Comparison of ENCODE assay signal across 21 cellular contexts in genomic region chr18:11860594-11861450, GRCh38. TPM values are rescaled to one million over a fixed set of nuclear protein-coding genes. Genes with fewer than 3 reads are reported as not detected.
DNase-seq lines count a peak whose midpoint lies in the region; ATAC-seq, FAIRE-seq and TF ChIP-seq lines count a peak whose summit lies in the region.
"Had no signal": no experiment of that assay in that cellular context is flagged by ENCODE, and none has a peak within 500 bp of the region (broad histone marks: within the 10 kb centered on the region; RNA-seq: fewer than 3 reads in every experiment).

No MANE protein-coding gene starts in this region.

- CTCF ChIA-PET in HepG2 (lab: Yijun Ruan, JAX; ENCODE audit: low intra/inter-chr PET ratio, low total read pairs), result no interaction called here

- H3K36me3 ChIP-seq in HepG2 (replicated peaks in 1 of 2; ENCODE audit: control insufficient read depth in 1 of 2, insufficient read depth in 2 of 2, low read length in 2 of 2) (no peaks in the 10 kb centered on the region), right lobe of liver (no peaks in the 10 kb centered on the region)
- H3K36me3 ChIP-seq: HAP-1, ovary had no signal

- peaks cover 3% of the 10 kb centered on the region for H3K27me3 Mint-ChIP-seq in endothelial cell (ENCODE audit: unreplicated experiment)
- H3K27me3 Mint-ChIP-seq in naive B cell, result peaks cover 0 to 16% (median 9%) of the 10 kb centered on the region in 3 donors
- H3K27me3 Mint-ChIP-seq: CD4-positive, alpha-beta T cell had no signal

- in situ Hi-C loops in HepG2 (cut with HindIII; ENCODE audit: extremely low pct_ligation_motif_present, low pct_unique_long_range_greater_than_20kb), result no loop called here
- in situ Hi-C loops in GM13977 (cut with MboI; ENCODE audit: low pct_unique_long_range_greater_than_20kb, low sequenced_read_pairs, unreplicated experiment), result no loop called here

- no peak for TF ChIP-seq RAD21 in HepG2 (CRISPR knock-in tag; IDR thresholded peaks at IDR 0.05)

- H3K36me3 Mint-ChIP-seq in endothelial cell (ENCODE audit: low read depth, unreplicated experiment), result peaks cover 12% of the 10 kb centered on the region
- H3K36me3 Mint-ChIP-seq in naive B cell, result no peaks in the 10 kb centered on the region

- POLR2A ChIA-PET in HepG2 (lab: Yijun Ruan, JAX), result interaction anchor here (1.5 kb wide), 1 partner anchor 24 kb away, joined by 4 read pairs; no protein-coding TSS in a partner anchor

- no peak for TF ChIP-seq CTCF in HepG2 (CRISPR knock-in tag; IDR thresholded peaks at IDR 0.05)
- TF ChIP-seq CTCF in right lobe of liver (IDR thresholded peaks at IDR 0.05), result no peak
- TF ChIP-seq CTCF in endothelial cell (IDR thresholded peaks at IDR 0.05; ENCODE audit: unreplicated experiment), result no peak
- TF ChIP-seq CTCF in GM13977 (IDR thresholded peaks at IDR 0.05; ENCODE audit: extremely low read depth, insufficient read depth, missing control alignments), result no peak

- H3K27me3 ChIP-seq in HepG2 (ENCODE audit: control insufficient read depth in 1 of 2, insufficient read depth in 2 of 2, low read length in 2 of 2) (no peaks in the 10 kb centered on the region), right lobe of liver (no peaks in the 10 kb centered on the region)
- H3K27me3 ChIP-seq: ovary, tibial nerve had no signal

- H3K9me3 ChIP-seq in HepG2 (ENCODE audit: low read length) (no peaks in the 10 kb centered on the region), right lobe of liver (no peaks in the 10 kb centered on the region)
- H3K9me3 ChIP-seq: HAP-1, ovary, tibial nerve had no signal

- TF ChIP-seq EP300 in HepG2 (IDR thresholded peaks at IDR 0.05; ENCODE audit: low read depth in 2 of 2, low read length in 2 of 2), result no peak
- no peak for TF ChIP-seq EP300 in HepG2 (CRISPR knock-in tag; IDR thresholded peaks at IDR 0.05; ENCODE audit: borderline replicate concordance)

- WGBS in HepG2 (ENCODE audit: low lambda C conversion rate), result 81% methylated on average over 13 of the region's 17 CpGs
- WGBS in right lobe of liver (ENCODE audit: insufficient coverage, low coverage, low lambda C conversion rate, missing lambda C conversion rate), result 74% methylated on average over 8 of the region's 17 CpGs

- H3K79me2 ChIP-seq in HepG2 (ENCODE audit: insufficient read depth, low read length), result no peaks in the 10 kb centered on the region

- H3K27ac ChIP-seq in HepG2 (ENCODE audit: extremely low read length, insufficient read depth, low read length), result peak overlapping the region; percentile 4
- H3K27ac ChIP-seq in right lobe of liver, result no peak overlapping the region
- H3K27ac ChIP-seq: ovary, tibial nerve had no signal

- H3K9me3 Mint-ChIP-seq in endothelial cell (ENCODE audit: unreplicated experiment) (peaks cover 9% of the 10 kb centered on the region), naive B cell (no peaks in the 10 kb centered on the region)
- H3K9me3 Mint-ChIP-seq: CD4-positive, alpha-beta T cell had no signal

- H3K4me3 ChIP-seq in HepG2 (replicated peaks in 1 of 3; ENCODE audit: insufficient read depth in 1 of 3, low read depth in 2 of 3, low read length in 3 of 3) (no peak overlapping the region), right lobe of liver (no peak overlapping the region)
- H3K4me3 ChIP-seq: HAP-1, ovary, skin epidermis, tibial nerve had no signal

- DNase-seq in HepG2 (ENCODE audit: low spot score), result peak; percentile 56
- no peak for DNase-seq in right lobe of liver
- no peak for DNase-seq in endothelial cell (ENCODE audit: low spot score)
- no peak for DNase-seq in naive B cell
- DNase-seq in GM13977 (ENCODE audit: low spot score), result no peak
- no peak for DNase-seq in Ammon's horn (ENCODE audit: low spot score)
- no peak for DNase-seq in NCI-H1105 treated with DMSO at 0.1 percent for 48 hours (lab: John Stamatoyannopoulos, UW)
- DNase-seq in cardiac septum (ENCODE audit: low spot score), result no peak
- DNase-seq: activated CD4-positive, CD25-positive, alpha-beta regulatory T cell; activated CD8-positive, alpha-beta memory T cell treated with anti-CD3 and anti-CD28 coated beads for 24 hours; CD4-positive, alpha-beta T cell; DMS79; effector memory CD4-positive, alpha-beta T cell; left cardiac atrium; NCI-H1417; ovary; T-helper 17 cell had no signal

- peak; percentile 28 for FAIRE-seq in HepG2 (lab: Jason Lieb, UNC)
- FAIRE-seq: GM19239 had no signal

- H3K4me1 Mint-ChIP-seq in endothelial cell (ENCODE audit: unreplicated experiment) (peaks cover 29% of the 10 kb centered on the region), naive B cell (peaks cover 3 to 8% (median 6%) of the 10 kb centered on the region in 3 donors)

- no peak overlapping the region for H3K9ac ChIP-seq in HepG2 (ENCODE audit: insufficient read depth, low read depth, low read length)

- intact Hi-C loops in HepG2 (cut with micrococcal nuclease; ENCODE audit: unreplicated experiment) (no loop called here), right lobe of liver (cut with DNase I) (no loop called here), cardiac septum (cut with DNase I) (no loop called here)

- no peaks in the 10 kb centered on the region for H4K20me1 ChIP-seq in HepG2 (ENCODE audit: insufficient read depth, low read length)

- peak overlapping the region; percentile 25; the same call in 1 of the 2 replicates for H3K4me2 ChIP-seq in HepG2 (ENCODE audit: low read depth, low read length)

- H3K27ac Mint-ChIP-seq in endothelial cell (ENCODE audit: unreplicated experiment) (peak overlapping the region; percentile 67), naive B cell (peak overlapping the region in 4 of 6 donors; percentile 33 to 75 (median 56))
- H3K27ac Mint-ChIP-seq: CD4-positive, alpha-beta T cell; T-helper 17 cell had no signal

- no TSS peak for BruUV-seq in HepG2 (replicated peaks; lab: Mats Ljungman, UMichigan)

- TF ChIP-seq POLR2A in HepG2 (IDR thresholded peaks at IDR 0.05; ENCODE audit: insufficient read depth in 1 of 2, low read depth in 2 of 2, low read length in 2 of 2), result no peak
- TF ChIP-seq POLR2A in right lobe of liver (IDR thresholded peaks at IDR 0.05), result no peak

- H3K4me1 ChIP-seq in HepG2 (ENCODE audit: insufficient read depth, low read length) (peaks cover 73% of the 10 kb centered on the region), right lobe of liver (peaks cover 0 to 12% (median 0%) of the 10 kb centered on the region in 4 donors)
- H3K4me1 ChIP-seq: HAP-1 had no signal

- H3K4me3 Mint-ChIP-seq in endothelial cell (ENCODE audit: unreplicated experiment), result no peak overlapping the region
- no peak overlapping the region for H3K4me3 Mint-ChIP-seq in naive B cell
- H3K4me3 Mint-ChIP-seq: CD4-positive, alpha-beta T cell; T-helper 17 cell had no signal

- ATAC-seq in HepG2 (no peak), right lobe of liver (no peak), naive B cell (ENCODE audit: low read depth in 2 of 2) (no peak)
- ATAC-seq: T-helper 17 cell had no signal

- H2AFZ ChIP-seq in HepG2 (ENCODE audit: low read length), result no peak overlapping the region

RNA-seq across cellular contexts. Expression of gene CHMP1B, which starts 9.6 kb away (rescaled TPM):
- total RNA-seq in HepG2 (2016; rRNA removed; fragmentation: Illumina TruSeq; extraction: Trizol) (18.8 and 24.0 TPM in 2 replicates), right lobe of liver (10 to 100 TPM; 13.5 to 22.4 (median 18.2) TPM), endothelial cell (ENCODE audit: unreplicated experiment) (38.5 TPM), cardiac septum (28.2 TPM)
- total RNA-seq in HepG2 (2016; cell fraction: cytosol; rRNA removed; fragmentation: Illumina TruSeq; extraction: Trizol; ENCODE audit: low read depth), result 4.1 TPM in 2 replicates
- total RNA-seq in HepG2 (2016; cell fraction: insoluble cytoplasmic fraction; rRNA removed; fragmentation: Illumina TruSeq; extraction: Trizol), result 18.9 and 22.7 TPM in 2 replicates
- total RNA-seq in HepG2 (2016; cell fraction: membrane; rRNA removed; fragmentation: Illumina TruSeq; extraction: Trizol), result 8.7 and 9.1 TPM in 2 replicates
- 15.1 and 15.2 TPM in 2 replicates for total RNA-seq in HepG2 (2016; cell fraction: nucleus; rRNA removed; fragmentation: Illumina TruSeq; extraction: Trizol)
- polyA plus RNA-seq in HepG2 (2011; rRNA removed) (19.1 and 20.2 TPM in 2 replicates), naive B cell (ENCODE audit: low read depth in 6 of 6) (100 to 1,000 TPM in 3 of 6 donors, 10 to 100 TPM in 3; 93.4 to 119 (median 101) TPM)
- polyA plus RNA-seq in HepG2 (2011; cell fraction: cytosol; rRNA removed), result 19.1 and 22.1 TPM in 2 replicates
- 6.4 and 8.0 TPM in 2 replicates for polyA plus RNA-seq in HepG2 (2011; cell fraction: nucleus; rRNA removed)
- 23.0 and 26.4 TPM in 2 replicates for polyA plus RNA-seq in HepG2 (2012)
- 2.7 and 2.9 TPM in 2 replicates for polyA plus RNA-seq in HepG2 (2016; cell fraction: cytosol; fragmentation: Illumina TruSeq; extraction: Trizol; ENCODE audit: low read depth)
- polyA plus RNA-seq in HepG2 (2016; cell fraction: insoluble cytoplasmic fraction; fragmentation: Illumina TruSeq; extraction: Trizol; ENCODE audit: low read depth), result 29.6 and 30.5 TPM in 2 replicates
- polyA plus RNA-seq in HepG2 (2016; cell fraction: membrane; fragmentation: Illumina TruSeq; extraction: Trizol; ENCODE audit: low read depth), result 5.7 and 6.2 TPM in 2 replicates
- 21.5 and 22.8 TPM in 2 replicates for polyA plus RNA-seq in HepG2 (2016; cell fraction: nucleus; fragmentation: Illumina TruSeq; extraction: Trizol; ENCODE audit: insufficient read depth, low read depth)
- 15.1 and 30.4 TPM in 2 replicates for polyA minus RNA-seq in HepG2 (2011; rRNA and poly(A)+ RNA removed; ENCODE audit: low replicate concordance)
- 11.8 and 14.1 TPM in 2 replicates for polyA minus RNA-seq in HepG2 (2011; cell fraction: cytosol; rRNA and poly(A)+ RNA removed)
- polyA minus RNA-seq in HepG2 (2011; cell fraction: nucleus; rRNA and poly(A)+ RNA removed), result 12.7 and 15.6 TPM in 2 replicates

RNA-seq across cellular contexts. Expression of gene MPPE1, which starts 47.3 kb away (rescaled TPM):
- total RNA-seq in HepG2 (2016; rRNA removed; fragmentation: Illumina TruSeq; extraction: Trizol), result 5.4 and 11.9 TPM in 2 replicates
- 9.1 and 12.1 TPM in 2 replicates for total RNA-seq in HepG2 (2016; cell fraction: cytosol; rRNA removed; fragmentation: Illumina TruSeq; extraction: Trizol; ENCODE audit: low read depth)
- total RNA-seq in HepG2 (2016; cell fraction: insoluble cytoplasmic fraction; rRNA removed; fragmentation: Illumina TruSeq; extraction: Trizol), result 3.6 and 11.9 TPM in 2 replicates
- total RNA-seq in HepG2 (2016; cell fraction: membrane; rRNA removed; fragmentation: Illumina TruSeq; extraction: Trizol), result 7.1 and 10.4 TPM in 2 replicates
- total RNA-seq in HepG2 (2016; cell fraction: nucleus; rRNA removed; fragmentation: Illumina TruSeq; extraction: Trizol), result 19.6 and 20.7 TPM in 2 replicates
- 9.6 and 10.6 TPM in 2 replicates for polyA plus RNA-seq in HepG2 (2011; rRNA removed)
- 5.0 and 6.2 TPM in 2 replicates for polyA plus RNA-seq in HepG2 (2011; cell fraction: cytosol; rRNA removed)
- 18.2 and 19.2 TPM in 2 replicates for polyA plus RNA-seq in HepG2 (2011; cell fraction: nucleus; rRNA removed)
- polyA plus RNA-seq in HepG2 (2012), result 6.4 and 7.1 TPM in 2 replicates
- 14.6 and 22.2 TPM in 2 replicates for polyA plus RNA-seq in HepG2 (2016; cell fraction: cytosol; fragmentation: Illumina TruSeq; extraction: Trizol; ENCODE audit: low read depth)
- 4.6 and 6.6 TPM in 2 replicates for polyA plus RNA-seq in HepG2 (2016; cell fraction: insoluble cytoplasmic fraction; fragmentation: Illumina TruSeq; extraction: Trizol; ENCODE audit: low read depth)
- 8.0 and 12.4 TPM in 2 replicates for polyA plus RNA-seq in HepG2 (2016; cell fraction: membrane; fragmentation: Illumina TruSeq; extraction: Trizol; ENCODE audit: low read depth)
- polyA plus RNA-seq in HepG2 (2016; cell fraction: nucleus; fragmentation: Illumina TruSeq; extraction: Trizol; ENCODE audit: insufficient read depth, low read depth), result 31.1 and 36.4 TPM in 2 replicates
- polyA minus RNA-seq in HepG2 (2011; rRNA and poly(A)+ RNA removed; ENCODE audit: low replicate concordance), result 8.2 and 19.5 TPM in 2 replicates
- 3.4 and 4.1 TPM in 2 replicates for polyA minus RNA-seq in HepG2 (2011; cell fraction: cytosol; rRNA and poly(A)+ RNA removed)
- polyA minus RNA-seq in HepG2 (2011; cell fraction: nucleus; rRNA and poly(A)+ RNA removed), result 21.0 and 21.2 TPM in 2 replicates
- 10 to 100 TPM; 23.2 to 40.9 (median 30.7) TPM for total RNA-seq in right lobe of liver
- total RNA-seq in endothelial cell (ENCODE audit: unreplicated experiment), result 32.8 TPM
- polyA plus RNA-seq in naive B cell (ENCODE audit: low read depth in 6 of 6), result 10 to 100 TPM; 41.2 to 59.4 (median 50.1) TPM
- total RNA-seq in cardiac septum, result 39.9 TPM
